10 cellular contexts compared by ENCODE assay signal in genomic region chr4:1039493-1040343, GRCh38. TPM values are rescaled to one million over a fixed set of nuclear protein-coding genes. Genes with fewer than 3 reads are reported as not detected.
A peak's percentile ranks its signal among the peaks of the same experiment; 100 is the strongest.
DNase-seq lines count a peak whose midpoint lies in the region; TF ChIP-seq lines count a peak whose summit lies in the region.
"Had no signal": no experiment of that assay in that cellular context is flagged by ENCODE, and none has a peak within 500 bp of the region (broad histone marks: within the 10 kb centered on the region; RNA-seq: fewer than 3 reads in every experiment).

No MANE protein-coding gene starts in this region.

- peak; percentile 62 for DNase-seq in M059J (ENCODE audit: low read depth)
- peak; percentile 28 for DNase-seq in brain microvascular endothelial cell
- DNase-seq in kidney tubule cell (ENCODE audit: low spot score): peak; percentile 54
- no peak for DNase-seq in type B pancreatic cell (ENCODE audit: extremely low spot score, unreplicated experiment)
- no peak for DNase-seq in NK-92 (lab: John Stamatoyannopoulos, UW; ENCODE audit: unreplicated experiment)
- DNase-seq in SW 1271 (lab: John Stamatoyannopoulos, UW): no peak
- DNase-seq in NCI-H510A (lab: John Stamatoyannopoulos, UW): no peak
- DNase-seq: NCI-H1417 treated with DMSO at 0.1 percent for 48 hours; stimulated activated CD4-positive, alpha-beta T cell treated with anti-CD3 and anti-CD28 coated beads, Interleukin-2, amount 100 ng/mL, for 48 hours had no signal

- no peak overlapping the region for H3K4me3 ChIP-seq in brain microvascular endothelial cell (ENCODE audit: low read depth, low read length)

- H3K36me3 Mint-ChIP-seq in type B pancreatic cell: no peaks in the 10 kb centered on the region
- H3K36me3 Mint-ChIP-seq: memory B cell had no signal

- TF ChIP-seq CTCF in brain microvascular endothelial cell (IDR thresholded peaks at IDR 0.05; ENCODE audit: low read depth, low read length, missing control alignments) (no peak), type B pancreatic cell (conservative IDR thresholded peaks at IDR 0.05) (no peak)

- H3K27me3 ChIP-seq in brain microvascular endothelial cell (replicated peaks): no peaks in the 10 kb centered on the region

- H3K27ac Mint-ChIP-seq in type B pancreatic cell: no peak overlapping the region
- H3K27ac Mint-ChIP-seq: memory B cell had no signal

- in situ Hi-C loops in brain microvascular endothelial cell (cut with HindIII; ENCODE audit: low pct_ligation_motif_present, low sequenced_read_pairs): no loop called here

- no peak overlapping the region for H3K27ac ChIP-seq in brain microvascular endothelial cell

- H3K4me1 Mint-ChIP-seq in type B pancreatic cell (ENCODE audit: unreplicated experiment): peaks cover 15% of the 10 kb centered on the region
- H3K4me1 Mint-ChIP-seq: memory B cell had no signal

- H3K9me3 Mint-ChIP-seq in type B pancreatic cell: no peaks in the 10 kb centered on the region
- H3K9me3 Mint-ChIP-seq: memory B cell had no signal

- no peaks in the 10 kb centered on the region for H3K36me3 ChIP-seq in brain microvascular endothelial cell (replicated peaks)

- H3K27me3 Mint-ChIP-seq in type B pancreatic cell: peaks cover 3% of the 10 kb centered on the region

- H3K4me3 Mint-ChIP-seq in type B pancreatic cell: peak overlapping the region; percentile 46
- H3K4me3 Mint-ChIP-seq: memory B cell had no signal

RNA-seq across cellular contexts. Expression of gene FGFRL1, which starts 28.3 kb away (rescaled TPM):
- total RNA-seq in M059J (2014; rRNA removed; shearing (Covaris generic)): 45.3 and 82.5 TPM in 2 replicates
- total RNA-seq in type B pancreatic cell (ENCODE audit: low replicate concordance): 20.5 and 30.9 TPM in 2 replicates

RNA-seq across cellular contexts. Expression of gene SLC26A1, which starts 46.5 kb away (rescaled TPM):
- total RNA-seq in M059J (2014; rRNA removed; shearing (Covaris generic)): not detected in 2 replicates
- total RNA-seq in type B pancreatic cell (ENCODE audit: low replicate concordance): 2.8 and 3.8 TPM in 2 replicates

RNA-seq across cellular contexts. Expression of gene IDUA, which starts 52.9 kb away (rescaled TPM):
- 3.4 and 11.9 TPM in 2 replicates for total RNA-seq in M059J (2014; rRNA removed; shearing (Covaris generic))
- 20.7 and 37.2 TPM in 2 replicates for total RNA-seq in type B pancreatic cell (ENCODE audit: low replicate concordance)

Comparison
In these comparisons a context has a peak if more than half of its experiments do, and no peak if none do; other contexts are left out.
1. DNase-seq: peak in M059J (single experiment), brain microvascular endothelial cell (single experiment) and kidney tubule cell (single experiment); none in type B pancreatic cell (single experiment), NK-92 (single experiment), SW 1271 (0 of 2) and NCI-H510A (single experiment).